Comparison of ENCODE assay signal across 15 cellular contexts in genomic region chr1:54582566-54583306, GRCh38. TPM values are rescaled to one million over a fixed set of nuclear protein-coding genes. Genes with fewer than 3 reads are reported as not detected.
A peak's percentile ranks its signal among the peaks of the same experiment; 100 is the strongest.
DNase-seq lines count a peak whose midpoint lies in the region; ATAC-seq and TF ChIP-seq lines count a peak whose summit lies in the region.
"Had no signal": no experiment of that assay in that cellular context is flagged by ENCODE, and none has a peak within 500 bp of the region (broad histone marks: within the 10 kb centered on the region; RNA-seq: fewer than 3 reads in every experiment).

No MANE protein-coding gene starts in this region.

- peaks cover 16% of the 10 kb centered on the region for H3K4me1 ChIP-seq in mammary epithelial cell (ENCODE audit: insufficient read depth, low read length)
- peaks cover 0 to 35% of the 10 kb centered on the region in 2 donors for H3K4me1 ChIP-seq in ascending aorta

- H3K4me3 Mint-ChIP-seq in MCF 10A (ENCODE audit: unreplicated experiment) (no peak overlapping the region), type B pancreatic cell (no peak overlapping the region)
- H3K4me3 Mint-ChIP-seq: dendritic cell treated with granulocyte-macrophage colony-stimulating factor and Interleukin-4, amounts not matched to agents 40 ng/mL and 50 ng/mL, for 4 days; naive thymus-derived CD4-positive, alpha-beta T cell had no signal

- 70% methylated on average over 16 of the region's 19 CpGs for WGBS in mammary epithelial cell (ENCODE audit: low coverage, missing lambda C conversion rate)

- intact Hi-C loops in MCF 10A (cut with micrococcal nuclease) (no loop called here), mammary epithelial cell (cut with micrococcal nuclease) (no loop called here), ascending aorta (cut with DNase I) (loop anchor here (5.0 to 10.0 kb wide), 3 partner anchors 95 to 530 kb away; partner anchors contain the start of genes PARS2, TCEANC2 and TMEM59)

- BruUV-seq in MCF 10A (replicated peaks; lab: Mats Ljungman, UMichigan) (no TSS peak), mammary epithelial cell (replicated peaks; lab: Mats Ljungman, UMichigan) (no TSS peak)

- H3K9ac ChIP-seq in mammary epithelial cell (ENCODE audit: insufficient read depth, low read length) = no peak overlapping the region

- no peaks in the 10 kb centered on the region for H3K9me3 Mint-ChIP-seq in MCF 10A (ENCODE audit: unreplicated experiment)
- no peaks in the 10 kb centered on the region for H3K9me3 Mint-ChIP-seq in type B pancreatic cell
- H3K9me3 Mint-ChIP-seq: dendritic cell treated with granulocyte-macrophage colony-stimulating factor and Interleukin-4, amounts not matched to agents 40 ng/mL and 50 ng/mL, for 4 days; naive thymus-derived CD4-positive, alpha-beta T cell had no signal

- no peaks in the 10 kb centered on the region for H3K27me3 ChIP-seq in mammary epithelial cell (ENCODE audit: insufficient read depth, low read length)
- H3K27me3 ChIP-seq in ascending aorta = no peaks in the 10 kb centered on the region
- H3K27me3 ChIP-seq: MG63 had no signal

- CTCF ChIA-PET in MCF 10A (lab: Yijun Ruan, JAX) = interaction anchor here (0.6 kb wide), 3 partner anchors 85 to 519 kb away, joined by 3 to 5 read pairs (median 4); no protein-coding TSS in a partner anchor
- CTCF ChIA-PET in mammary epithelial cell (lab: Charles Lee; ENCODE audit: low non-redundant PET) = no interaction called here

- dilution Hi-C loops in mammary epithelial cell (cut with HindIII; ENCODE audit: low sequenced_read_pairs) = no loop called here

- H4K20me1 ChIP-seq in mammary epithelial cell (ENCODE audit: insufficient read depth, low read length) = no peaks in the 10 kb centered on the region

- no peak overlapping the region for H2AFZ ChIP-seq in mammary epithelial cell (ENCODE audit: low read depth, low read length)

- TF ChIP-seq CTCF in MCF 10A (IDR thresholded peaks at IDR 0.05; ENCODE audit: unreplicated experiment) (no peak), mammary epithelial cell (conservative IDR thresholded peaks at IDR 0.05 in 1 of 2, IDR thresholded peaks at IDR 0.05 in 1 of 2; ENCODE audit: extremely low read depth in 1 of 2, insufficient read depth in 1 of 2, low read depth in 1 of 2, low read length in 2 of 2) (no peak), ascending aorta (IDR thresholded peaks at IDR 0.05) (no peak), type B pancreatic cell (conservative IDR thresholded peaks at IDR 0.05) (no peak)

- no peaks in the 10 kb centered on the region for H3K79me2 ChIP-seq in mammary epithelial cell (ENCODE audit: insufficient read depth, low read length)

- H3K4me1 Mint-ChIP-seq in MCF 10A (ENCODE audit: insufficient read depth, unreplicated experiment) (peaks cover 22% of the 10 kb centered on the region), type B pancreatic cell (ENCODE audit: unreplicated experiment) (peaks cover 16% of the 10 kb centered on the region)

- DNase-seq in MCF 10A (ENCODE audit: unreplicated experiment) = no peak
- DNase-seq in mammary epithelial cell = no peak
- no peak for DNase-seq in ascending aorta (ENCODE audit: low spot score in 2 of 2)
- no peak for DNase-seq in left lobe of liver (ENCODE audit: low spot score)
- no peak for DNase-seq in type B pancreatic cell (ENCODE audit: extremely low spot score, unreplicated experiment)
- DNase-seq in epidermal melanocyte (ENCODE audit: insufficient read length, low spot score) = no peak
- no peak for DNase-seq in NCI-H1048 (lab: John Stamatoyannopoulos, UW)
- no peak for DNase-seq in NCI-H187 treated with DMSO at 0.1 percent for 48 hours (lab: John Stamatoyannopoulos, UW)
- DNase-seq: activated effector memory CD4-positive, alpha-beta T cell treated with anti-CD3 and anti-CD28 coated beads, Interleukin-2, amount 50 U/mL, for 16 hours; GF-D8; MG63; naive thymus-derived CD4-positive, alpha-beta T cell had no signal

- POLR2A ChIA-PET in MCF 10A (lab: Yijun Ruan, JAX) = interaction anchor here (1.3 to 1.7 kb wide), 3 partner anchors 11 to 133 kb away, joined by 4 to 8 read pairs (median 4); partner anchors contain the start of gene TTC4

- H3K4me2 ChIP-seq in mammary epithelial cell (ENCODE audit: insufficient read depth, low read depth, low read length) = no peak overlapping the region

- peak; percentile 12 for ATAC-seq in left lobe of liver
- ATAC-seq: activated CD4-positive, CD25-positive, alpha-beta regulatory T cell treated with anti-CD3 and anti-CD28 coated beads, Interleukin-2, amount 50 U/mL, for 24 hours; naive thymus-derived CD4-positive, alpha-beta T cell had no signal

- H3K9me3 ChIP-seq in mammary epithelial cell (replicated peaks; ENCODE audit: insufficient read depth, low read length) (no peaks in the 10 kb centered on the region), ascending aorta (no peaks in the 10 kb centered on the region)
- H3K9me3 ChIP-seq: MG63 had no signal

- no peaks in the 10 kb centered on the region for H3K36me3 ChIP-seq in mammary epithelial cell (ENCODE audit: insufficient read depth, low read length)
- H3K36me3 ChIP-seq in ascending aorta = no peaks in the 10 kb centered on the region
- H3K36me3 ChIP-seq: MG63 had no signal

- H3K36me3 Mint-ChIP-seq in MCF 10A (ENCODE audit: insufficient read depth, unreplicated experiment) (no peaks in the 10 kb centered on the region), type B pancreatic cell (no peaks in the 10 kb centered on the region)
- H3K36me3 Mint-ChIP-seq: naive thymus-derived CD4-positive, alpha-beta T cell had no signal

- H3K27ac Mint-ChIP-seq in MCF 10A (ENCODE audit: low read depth, unreplicated experiment) (peak overlapping the region; percentile 95), type B pancreatic cell (peak overlapping the region; percentile 26)
- H3K27ac Mint-ChIP-seq: dendritic cell treated with granulocyte-macrophage colony-stimulating factor and Interleukin-4, amounts not matched to agents 40 ng/mL and 50 ng/mL, for 4 days; naive thymus-derived CD4-positive, alpha-beta T cell had no signal

- H3K4me3 ChIP-seq in mammary epithelial cell (replicated peaks in 1 of 3; ENCODE audit: insufficient read depth in 1 of 3, low read depth in 2 of 3, low read length in 3 of 3) (no peak overlapping the region), ascending aorta (no peak overlapping the region)
- H3K4me3 ChIP-seq: MG63 had no signal

- no peak overlapping the region for H3K27ac ChIP-seq in mammary epithelial cell (ENCODE audit: insufficient read depth, low read depth, low read length)
- peak overlapping the region; percentile 93 to 96 for H3K27ac ChIP-seq in ascending aorta

- in situ Hi-C loops in mammary epithelial cell (cut with MboI; ENCODE audit: low sequenced_read_pairs in 2 of 2) = no loop called here

- H3K27me3 Mint-ChIP-seq in MCF 10A (ENCODE audit: insufficient read depth, unreplicated experiment) (no peaks in the 10 kb centered on the region), type B pancreatic cell (no peaks in the 10 kb centered on the region)
- H3K27me3 Mint-ChIP-seq: dendritic cell treated with granulocyte-macrophage colony-stimulating factor and Interleukin-4, amounts not matched to agents 40 ng/mL and 50 ng/mL, for 4 days; naive thymus-derived CD4-positive, alpha-beta T cell had no signal

RNA-seq across cellular contexts. Expression of gene ACOT11, which starts 34.7 kb away (rescaled TPM):
- 4.5 and 5.3 TPM in 2 replicates for total RNA-seq in MCF 10A (2022)
- 1 to 10 TPM; 3.7 to 6.3 TPM for total RNA-seq in mammary epithelial cell
- 9.4 TPM for polyA plus RNA-seq in mammary epithelial cell
- polyA minus RNA-seq in mammary epithelial cell = 9.7 TPM
- total RNA-seq in ascending aorta = 30.4 TPM
- total RNA-seq in left lobe of liver = 1.5 TPM
- total RNA-seq in type B pancreatic cell (ENCODE audit: low replicate concordance) = 5.2 and 11.6 TPM in 2 replicates

RNA-seq across cellular contexts. Expression of gene FAM151A, which starts 40.6 kb away (rescaled TPM):
- not detected in 2 replicates for total RNA-seq in MCF 10A (2022)
- under 1 TPM in 1 of 2 donors, not detected in 1; 0.14 TPM for total RNA-seq in mammary epithelial cell
- 0.10 TPM for polyA plus RNA-seq in mammary epithelial cell
- not detected for polyA minus RNA-seq in mammary epithelial cell
- total RNA-seq in ascending aorta = not detected
- 78.9 TPM for total RNA-seq in left lobe of liver
- total RNA-seq in type B pancreatic cell (ENCODE audit: low replicate concordance) = 0.39 and 5.8 TPM in 2 replicates
- total RNA-seq: naive thymus-derived CD4-positive, alpha-beta T cell; RPMI7951 had no signal
- polyA plus RNA-seq: naive thymus-derived CD4-positive, alpha-beta T cell had no signal

RNA-seq across cellular contexts. Expression of gene MROH7, which starts 58.9 kb away (rescaled TPM):
- 0.34 TPM in 1 of 2 replicates, not detected in the other for total RNA-seq in MCF 10A (2022)
- under 1 TPM in 1 of 2 donors, not detected in 1; 0.42 TPM for total RNA-seq in mammary epithelial cell
- not detected for polyA plus RNA-seq in mammary epithelial cell
- polyA minus RNA-seq in mammary epithelial cell = not detected
- 2.0 TPM for total RNA-seq in ascending aorta
- 2.3 TPM for total RNA-seq in left lobe of liver
- total RNA-seq in type B pancreatic cell (ENCODE audit: low replicate concordance) = 0.19 and 0.79 TPM in 2 replicates
- total RNA-seq: RPMI7951 had no signal
- polyA plus RNA-seq: naive thymus-derived CD4-positive, alpha-beta T cell had no signal

Comparison
In these comparisons a context has a peak if more than half of its experiments do, and no peak if none do; other contexts are left out.
1. RNA of gene FAM151A, which starts 40.6 kb away (total RNA-seq): 78.9 TPM in left lobe of liver (single experiment); 0.39 to 5.8 TPM in type B pancreatic cell, 0.14 TPM in mammary epithelial cell, not detected in MCF 10A and not detected in ascending aorta (single experiment); every median in the first group is over 10 times any median in the second.